In the genomic region with DNA sequence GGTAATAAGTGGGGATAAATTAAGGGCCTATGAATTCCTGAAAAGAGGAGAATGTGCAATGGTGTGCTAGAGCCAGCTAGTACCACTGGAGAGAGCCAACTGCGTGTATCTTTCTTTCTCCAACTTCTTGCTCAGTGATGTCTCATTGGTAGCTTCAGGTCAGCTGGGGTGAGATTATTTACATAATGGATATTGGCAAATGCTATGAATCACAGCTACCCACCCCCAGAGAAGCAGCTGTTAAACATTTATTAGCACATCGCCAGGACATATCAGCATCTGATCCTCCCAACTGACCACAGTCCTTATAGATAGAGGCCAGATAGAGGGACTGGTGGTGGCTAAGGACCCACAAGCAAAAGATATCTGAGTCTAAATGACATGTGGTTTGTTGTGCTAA, we compare ENCODE assay signal across 34 cellular contexts.
DNase-seq lines count a peak whose midpoint lies in the region; FAIRE-seq and TF ChIP-seq lines count a peak whose summit lies in the region.
"Had no signal": no experiment of that assay in that cellular context is flagged by ENCODE, and none has a peak within 500 bp of the region (broad histone marks: within the 10 kb centered on the region; RNA-seq: fewer than 3 reads in every experiment).

No MANE protein-coding gene starts in this region.

- no peaks in the 10 kb centered on the region for H3K36me3 ChIP-seq in spleen
- H3K36me3 ChIP-seq: colonic mucosa, heart left ventricle had no signal

- TF ChIP-seq POLR2A in H54 (IDR thresholded peaks at IDR 0.05; ENCODE audit: low read depth, low read length): no peak
- TF ChIP-seq POLR2A in spleen (IDR thresholded peaks at IDR 0.05): no peak

- H3K4me1 ChIP-seq in spleen: no peaks in the 10 kb centered on the region
- H3K4me1 ChIP-seq: colonic mucosa, heart left ventricle, parathyroid adenoma, testis had no signal

- H3K27me3 ChIP-seq in spleen (replicated peaks in 1 of 7): no peaks in the 10 kb centered on the region
- H3K27me3 ChIP-seq: colonic mucosa, heart left ventricle, testis had no signal

- intact Hi-C loops in spleen (cut with DNase I; ENCODE audit: low total_unique reads): no loop called here

- peaks cover 0 to 26% (median 24%) of the 10 kb centered on the region in 8 donors for H3K9me3 ChIP-seq in spleen
- H3K9me3 ChIP-seq: colonic mucosa, testis had no signal

- peak; percentile 27 for DNase-seq in AG08395 (ENCODE audit: low spot score)
- DNase-seq in H54 (ENCODE audit: insufficient read length, low spot score): no peak
- DNase-seq in amniotic epithelial cell (ENCODE audit: low read depth): peak; percentile 63
- DNase-seq in foreskin fibroblast: peak; percentile 64 to 73
- no peak for DNase-seq in spleen
- DNase-seq in occipital lobe (lab: John Stamatoyannopoulos, UW): no peak
- no peak for DNase-seq in CD1c-positive myeloid dendritic cell (ENCODE audit: extremely low spot score)
- DNase-seq in NCI-H446 treated with DMSO at 0.1 percent for 48 hours (lab: John Stamatoyannopoulos, UW): no peak
- DNase-seq: activated CD4-positive, alpha-beta memory T cell treated with anti-CD3 and anti-CD28 coated beads, Interleukin-2, amount 10 ng/mL, durations not matched to agents 7 days and 5 days; activated CD4-positive, alpha-beta T cell treated with anti-CD3 and anti-CD28 coated beads for 1 hour; activated CD8-positive, alpha-beta memory T cell treated with anti-CD3 and anti-CD28 coated beads, Interleukin-2, amount 50 U/mL, for 48 hours; activated naive CD4-positive, alpha-beta T cell treated with anti-CD3 and anti-CD28 coated beads, Interleukin-2, amount 50 U/mL, for 16 hours; amygdala; CD4-positive, alpha-beta memory T cell; colonic mucosa; DND-41; effector CD8-positive, alpha-beta T cell; foreskin melanocyte; heart left ventricle; HFFc6; NCI-H1092 treated with DMSO at 0.1 percent for 48 hours; NCI-H2029; NCI-H526; PC-9; retina; SHP77 treated with DMSO at 0.1 percent for 48 hours; stimulated activated CD4-positive, alpha-beta T cell treated with anti-CD3 and anti-CD28 coated beads, Interleukin-2, amount 100 ng/mL, for 24 hours; stimulated activated CD8-positive, alpha-beta memory T cell treated with anti-CD3 and anti-CD28 coated beads, Interleukin-4, amount 100 ng/mL, for 48 hours; testis had no signal

- FAIRE-seq in H54 (lab: Jason Lieb, UNC): peak; percentile 67
- FAIRE-seq: D721Med, keratinocyte, urothelium cell line had no signal

- H3K4me3 ChIP-seq in foreskin fibroblast (ENCODE audit: low read depth in 1 of 2, low read length in 2 of 2) (no peak overlapping the region), spleen (no peak overlapping the region)
- H3K4me3 ChIP-seq: colonic mucosa, GM23338, heart left ventricle, PC-9, testis had no signal

- 74 to 94% (median 82%) methylated on average over 2 of the region's 2 CpGs for WGBS in spleen, 5 donors

- TF ChIP-seq CTCF in foreskin fibroblast (IDR thresholded peaks at IDR 0.05; ENCODE audit: low read depth, low read length): no peak
- TF ChIP-seq CTCF in spleen (IDR thresholded peaks at IDR 0.05 in 8 of 11, conservative IDR thresholded peaks at IDR 0.05 in 3 of 11): peak in 1 of 11 experiments; percentile 4

- H3K27ac ChIP-seq in spleen: no peak overlapping the region
- H3K27ac ChIP-seq: colonic mucosa, heart left ventricle, parathyroid adenoma, PC-9, testis had no signal

Comparison
In these comparisons a context has a peak if more than half of its experiments do, and no peak if none do; other contexts are left out.
1. DNase-seq: peak in AG08395 (single experiment), amniotic epithelial cell (single experiment) and foreskin fibroblast (2 of 2); none in H54 (single experiment), spleen (single experiment), occipital lobe (single experiment), CD1c-positive myeloid dendritic cell (single experiment) and NCI-H446 treated with DMSO at 0.1 percent for 48 hours (single experiment).